ENCODE assay signal across 9 cellular contexts in the genomic region with DNA sequence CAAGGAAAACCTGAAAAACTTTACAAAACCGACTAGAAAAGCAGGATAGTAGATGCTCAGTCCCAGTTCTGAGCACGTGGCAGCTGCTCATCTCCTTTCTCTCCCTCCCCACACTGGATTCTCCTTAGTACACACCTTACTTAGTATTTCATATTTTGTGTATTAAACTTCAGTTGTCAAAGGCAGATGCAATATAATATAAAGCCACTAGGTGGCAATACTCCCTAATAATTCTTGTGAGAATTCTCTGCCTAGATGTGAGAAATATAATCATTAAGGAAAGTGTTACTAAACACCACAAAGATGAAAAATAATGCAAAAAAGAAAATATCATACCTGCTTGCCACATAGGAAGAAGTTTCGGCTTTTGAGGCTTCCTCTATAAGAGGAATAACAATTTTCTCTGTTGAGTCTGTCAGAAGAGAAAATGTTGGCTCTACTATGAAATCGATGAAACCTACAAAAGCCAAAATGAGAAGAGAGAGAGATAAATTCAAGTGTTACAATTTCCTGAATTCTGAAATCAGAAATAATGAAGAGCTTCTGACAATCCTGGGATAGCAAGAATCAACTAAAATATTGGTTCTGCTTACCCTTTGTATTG.
A peak's percentile ranks its signal among the peaks of the same experiment; 100 is the strongest.
DNase-seq lines count a peak whose midpoint lies in the region; ATAC-seq and TF ChIP-seq lines count a peak whose summit lies in the region.
"Had no signal": no experiment of that assay in that cellular context is flagged by ENCODE, and none has a peak within 500 bp of the region (broad histone marks: within the 10 kb centered on the region; RNA-seq: fewer than 3 reads in every experiment).

No MANE protein-coding gene starts in this region.

- H3K4me1 ChIP-seq in OCI-LY3 (ENCODE audit: low read length): no peaks in the 10 kb centered on the region
- no peaks in the 10 kb centered on the region for H3K4me1 ChIP-seq in mucosa of descending colon (ENCODE audit: low read depth)
- H3K4me1 ChIP-seq: HAP-1 had no signal

- DNase-seq in AG09319 (ENCODE audit: extremely low read depth, low read depth) (no peak), HT1080 (ENCODE audit: low read depth) (peak; percentile 44), dorsolateral prefrontal cortex (no peak), mucosa of descending colon (peak in 1 of 3 donors; percentile 14), substantia nigra (lab: John Stamatoyannopoulos, UW) (no peak)
- DNase-seq in effector CD4-positive, alpha-beta T cell: no peak

- no peak overlapping the region for H3K4me2 ChIP-seq in OCI-LY3 (ENCODE audit: low read length)

- H3K9me3 ChIP-seq in OCI-LY3 (ENCODE audit: insufficient read depth, low read length): no peaks in the 10 kb centered on the region
- peaks cover 3% of the 10 kb centered on the region for H3K9me3 ChIP-seq in mucosa of descending colon

- H3K4me3 ChIP-seq in OCI-LY3 (ENCODE audit: low read length) (no peak overlapping the region), dorsolateral prefrontal cortex (no peak overlapping the region), mucosa of descending colon (no peak overlapping the region)
- H3K4me3 ChIP-seq: HAP-1 had no signal

- peaks cover 8% of the 10 kb centered on the region; the same call in 1 of the 2 replicates for H3K27me3 ChIP-seq in OCI-LY3 (ENCODE audit: low read depth, low read length)
- H3K27me3 ChIP-seq in dorsolateral prefrontal cortex: no peaks in the 10 kb centered on the region

- H3K27ac ChIP-seq in OCI-LY3 (ENCODE audit: low read length) (no peak overlapping the region), dorsolateral prefrontal cortex (peak overlapping the region in 30 of 59 donors; percentile 1 to 76 (median 37)), substantia nigra (ENCODE audit: low read depth, low read length, poor library complexity, severe bottlenecking) (no peak overlapping the region)

- H2AFZ ChIP-seq in OCI-LY3 (ENCODE audit: low read depth, low read length): no peak overlapping the region

- no peak overlapping the region for H3K9ac ChIP-seq in OCI-LY3 (ENCODE audit: low read length)

- H3K36me3 ChIP-seq in OCI-LY3 (replicated peaks; ENCODE audit: low read depth, low read length) (no peaks in the 10 kb centered on the region), mucosa of descending colon (ENCODE audit: low read depth) (no peaks in the 10 kb centered on the region)
- H3K36me3 ChIP-seq: HAP-1 had no signal

- no peaks in the 10 kb centered on the region for H3K79me2 ChIP-seq in OCI-LY3 (ENCODE audit: low read length)

- no peaks in the 10 kb centered on the region for H4K20me1 ChIP-seq in OCI-LY3 (ENCODE audit: insufficient read depth, low read length)

- ATAC-seq in GM18858 (IDR thresholded peaks at IDR 0.05; ENCODE audit: unreplicated experiment): peak; percentile 76
- ATAC-seq in mucosa of descending colon: peak; percentile 52

- TF ChIP-seq CTCF in AG09319 (IDR thresholded peaks at IDR 0.05; ENCODE audit: low read depth, low read length): peak; percentile 52
- peak; percentile 81 for TF ChIP-seq CTCF in OCI-LY3 (IDR thresholded peaks at IDR 0.05; ENCODE audit: low read depth, low read length)
- TF ChIP-seq CTCF in dorsolateral prefrontal cortex (IDR thresholded peaks at IDR 0.05 in 54 of 56, conservative IDR thresholded peaks at IDR 0.05 in 2 of 56; ENCODE audit: low read depth in 1 of 56, partially characterized antibody in 56 of 56): peak; percentile 78 to 98 (median 91)
- peak; percentile 54 for TF ChIP-seq CTCF in mucosa of descending colon (IDR thresholded peaks at IDR 0.05)

- intact Hi-C loops in dorsolateral prefrontal cortex (cut with DNase I): loop anchor here in 1 of 2 donors (10.0 kb wide), 1 partner anchor 329 kb away; no protein-coding TSS in a partner anchor
- intact Hi-C loops in mucosa of descending colon (cut with DNase I, micrococcal nuclease): loop anchor here in 1 of 2 donors (2.0 kb wide), 1 partner anchor 465 kb away; no protein-coding TSS in a partner anchor

Comparison
In these comparisons a context has a peak if more than half of its experiments do, and no peak if none do; other contexts are left out.
1. H3K27ac ChIP-seq: peak in dorsolateral prefrontal cortex (30 of 59); none in OCI-LY3 (single experiment) and substantia nigra (single experiment).
2. Peak in every context shown above with its lines, with median percentiles within 50 percentile points of each other: CTCF ChIP-seq.